ENCODE assay signal across 8 cellular contexts in the genomic region with DNA sequence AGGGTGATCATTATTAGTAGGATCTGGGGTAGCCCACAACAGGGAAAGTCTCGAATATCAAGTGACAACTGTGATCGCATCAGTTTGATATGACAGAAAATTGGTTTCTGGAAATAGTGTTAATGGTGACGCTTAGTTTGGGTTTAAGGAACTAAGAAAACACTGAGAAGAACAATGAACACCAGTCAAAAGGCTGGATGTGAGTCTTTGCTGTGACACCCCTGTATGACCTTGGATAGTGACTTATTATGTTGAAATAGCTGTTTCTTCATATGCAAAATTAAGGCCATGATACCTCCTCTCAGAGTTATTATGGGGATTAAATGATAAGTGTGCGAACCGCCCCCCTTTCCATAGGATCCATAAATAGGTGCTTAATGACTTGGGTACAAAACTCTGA. TPM values are rescaled to one million over a fixed set of nuclear protein-coding genes. Genes with fewer than 3 reads are reported as not detected.
DNase-seq lines count a peak whose midpoint lies in the region; ATAC-seq and TF ChIP-seq lines count a peak whose summit lies in the region.

No MANE protein-coding gene starts in this region.

- TF ChIP-seq CTCF in C4-2B (conservative IDR thresholded peaks at IDR 0.05) (no peak), Loucy (conservative IDR thresholded peaks at IDR 0.05; ENCODE audit: low read length) (no peak), chondrocyte (IDR thresholded peaks at IDR 0.05) (no peak), natural killer cell (IDR thresholded peaks at IDR 0.05) (no peak)

- H3K27ac Mint-ChIP-seq in chondrocyte (ENCODE audit: unreplicated experiment) (peak overlapping the region; percentile 59), natural killer cell (peak overlapping the region; percentile 89 to 93)

- peak overlapping the region; percentile 96 for H3K4me2 ChIP-seq in Loucy (ENCODE audit: low read depth, low read length, poor library complexity, severe bottlenecking)

- peaks cover 52% of the 10 kb centered on the region for H3K4me1 ChIP-seq in Loucy (ENCODE audit: insufficient read depth, low read length, poor library complexity, severe bottlenecking)

- DNase-seq in chondrocyte (ENCODE audit: low spot score): no peak
- no peak for DNase-seq in natural killer cell
- no peak for DNase-seq in occipital lobe (lab: John Stamatoyannopoulos, UW)
- no peak for DNase-seq in NCI-H1436 treated with DMSO at 0.1 percent for 48 hours (lab: John Stamatoyannopoulos, UW)

- peak overlapping the region; percentile 70; the same call in 1 of the 2 replicates for H2AFZ ChIP-seq in Loucy (ENCODE audit: low read length)

- no peaks in the 10 kb centered on the region for H3K36me3 ChIP-seq in Loucy (ENCODE audit: insufficient read depth, low read length)

- no peaks in the 10 kb centered on the region for H3K27me3 ChIP-seq in Loucy (ENCODE audit: insufficient read depth, low read length, poor library complexity, severe bottlenecking)

- H3K27ac ChIP-seq in C4-2B: peak overlapping the region; percentile 92

- H3K9me3 Mint-ChIP-seq in chondrocyte (ENCODE audit: low read depth) (no peaks in the 10 kb centered on the region), natural killer cell (no peaks in the 10 kb centered on the region)

- no peaks in the 10 kb centered on the region for H3F3A ChIP-seq in Loucy (ENCODE audit: low read depth)

- H3K4me3 Mint-ChIP-seq in chondrocyte (ENCODE audit: unreplicated experiment) (peak overlapping the region; percentile 98), natural killer cell (peak overlapping the region; percentile 91)

- peak overlapping the region; percentile 85 for H3K4me3 ChIP-seq in Loucy (ENCODE audit: low read length, poor library complexity, severe bottlenecking)

- ATAC-seq in natural killer cell (no peak), GM21515 (IDR thresholded peaks at IDR 0.05; ENCODE audit: unreplicated experiment) (no peak), GM19035 (IDR thresholded peaks at IDR 0.05; ENCODE audit: unreplicated experiment) (no peak)

- H3K9me2 ChIP-seq in Loucy (replicated peaks; ENCODE audit: low read depth, low read length): no peaks in the 10 kb centered on the region

- no peaks in the 10 kb centered on the region for H3K36me3 Mint-ChIP-seq in chondrocyte (ENCODE audit: low read depth)
- H3K36me3 Mint-ChIP-seq in natural killer cell: no peaks in the 10 kb centered on the region

- peak overlapping the region; percentile 79 for H3K9ac ChIP-seq in Loucy (ENCODE audit: low read depth, low read length, poor library complexity, severe bottlenecking)

- H3K4me1 Mint-ChIP-seq in chondrocyte (ENCODE audit: low read depth): peaks cover 47% of the 10 kb centered on the region
- H3K4me1 Mint-ChIP-seq in natural killer cell: peaks cover 38 to 40% of the 10 kb centered on the region in 2 donors

- H3K27me3 Mint-ChIP-seq in chondrocyte (ENCODE audit: low read depth) (no peaks in the 10 kb centered on the region), natural killer cell (ENCODE audit: low read depth in 2 of 2) (no peaks in the 10 kb centered on the region)

- H3K79me2 ChIP-seq in Loucy (ENCODE audit: insufficient read depth, low read length): peaks cover 51% of the 10 kb centered on the region

- H3K9me3 ChIP-seq in Loucy (ENCODE audit: insufficient read depth, low read depth, low read length): no peaks in the 10 kb centered on the region

- H4K20me1 ChIP-seq in Loucy (ENCODE audit: insufficient read depth, low read length, poor library complexity, severe bottlenecking): peaks cover 10% of the 10 kb centered on the region

- intact Hi-C loops in natural killer cell (cut with micrococcal nuclease): loop anchor here (5.0 kb wide), 1 partner anchor 1085 kb away; a partner anchor contains a TSS

RNA-seq across cellular contexts. Expression of a gene that starts 0.9 kb away (rescaled TPM):
- total RNA-seq in chondrocyte (6.5 to 9.1 TPM (median 6.9 TPM) in 3 replicates), natural killer cell (1 to 10 TPM; 5.1 to 5.9 (median 5.7) TPM), occipital lobe (4.7 TPM)

RNA-seq across cellular contexts. Expression of a gene that starts 29.4 kb away (rescaled TPM):
- total RNA-seq in chondrocyte: 35.7 to 37.5 TPM (median 36.1 TPM) in 3 replicates
- total RNA-seq in natural killer cell: 1 to 10 TPM; 5.6 to 6.9 (median 6.0) TPM
- total RNA-seq in occipital lobe: 37.4 TPM

RNA-seq across cellular contexts. Expression of a gene that starts 32.6 kb away (rescaled TPM):
- total RNA-seq in chondrocyte: 25.8 to 28.1 TPM (median 26.6 TPM) in 3 replicates
- total RNA-seq in natural killer cell: not detected
- 10.6 TPM for total RNA-seq in occipital lobe

Comparison
In these comparisons a context has a peak if more than half of its experiments do, and no peak if none do; other contexts are left out.
1. RNA of a gene that starts 32.6 kb away (total RNA-seq): 25.8 to 28.1 TPM in chondrocyte and 10.6 TPM in occipital lobe (single experiment); not detected in natural killer cell; every median in the first group is over 10 times any median in the second.